24 cellular contexts compared by ENCODE assay signal in the genomic region with DNA sequence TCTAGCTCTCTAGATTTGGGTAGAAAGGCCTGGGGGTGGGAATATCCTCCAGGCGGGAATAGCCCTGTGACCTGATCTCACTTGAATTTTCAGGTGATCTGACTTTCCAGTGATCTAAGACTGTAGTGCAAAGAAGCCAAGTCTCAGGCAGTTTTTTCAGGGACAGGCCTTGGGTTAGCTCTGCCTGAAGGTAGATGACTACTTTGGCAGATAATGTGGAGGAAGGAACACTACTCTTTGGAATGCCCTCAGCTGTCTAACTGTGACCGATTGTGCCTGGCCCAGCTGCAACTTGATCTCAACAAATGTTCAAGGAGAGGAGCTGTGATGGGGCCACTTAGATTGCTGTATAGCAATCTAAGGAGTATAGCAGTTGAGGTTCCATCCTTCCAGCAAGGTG.
A peak's percentile ranks its signal among the peaks of the same experiment; 100 is the strongest.
DNase-seq lines count a peak whose midpoint lies in the region; ATAC-seq and TF ChIP-seq lines count a peak whose summit lies in the region.
"Had no signal": no experiment of that assay in that cellular context is flagged by ENCODE, and none has a peak within 500 bp of the region (broad histone marks: within the 10 kb centered on the region; RNA-seq: fewer than 3 reads in every experiment).

No MANE protein-coding gene starts in this region.

- DNase-seq in left ventricle myocardium superior (no peak), right atrium auricular region (ENCODE audit: low spot score) (no peak), amniotic epithelial cell (ENCODE audit: low read depth) (peak; percentile 15), mesendoderm (peak; percentile 32), dorsolateral prefrontal cortex (no peak), T-helper 17 cell (no peak), NCI-H1930 (lab: John Stamatoyannopoulos, UW) (no peak)
- DNase-seq: activated CD4-positive, alpha-beta T cell treated with anti-CD3 and anti-CD28 coated beads for 1 hour; activated naive CD4-positive, alpha-beta T cell treated with anti-CD3 and anti-CD28 coated beads for 36 hours; activated T-cell treated with anti-CD3 and anti-CD28 coated beads, Interleukin-2, amount 50 U/mL, for 4 hours; aorta; cerebellar nuclear complex; KBM-7; naive thymus-derived CD4-positive, alpha-beta T cell; NCI-H187; NK-92 treated with Interleukin-12 subunit alpha and Interleukin-12 subunit beta, amount 100 ng/mL, for 24 hours; pancreas; Peyer's patch had no signal

- no peak overlapping the region for H2BK5ac ChIP-seq in mesendoderm (ENCODE audit: low read length)

- no peak overlapping the region for H3K4me2 ChIP-seq in mesendoderm (ENCODE audit: low read length)
- H3K4me2 ChIP-seq: BLaER1 treated with 17β-estradiol and CSF1 and Interleukin-3, amounts not matched to agents 10 nM and 100 nM had no signal

- no peak overlapping the region for H3K23ac ChIP-seq in mesendoderm (ENCODE audit: low read length)

- no peaks in the 10 kb centered on the region for H3K36me3 Mint-ChIP-seq in T-helper 17 cell (ENCODE audit: low read depth)

- H3K4me1 Mint-ChIP-seq in T-helper 17 cell: peaks cover 21% of the 10 kb centered on the region

- no peaks in the 10 kb centered on the region for H3K36me3 ChIP-seq in right atrium auricular region
- no peaks in the 10 kb centered on the region for H3K36me3 ChIP-seq in mesendoderm (ENCODE audit: control insufficient read depth, insufficient read depth, low read length)
- H3K36me3 ChIP-seq: pancreas, Peyer's patch, suprapubic skin, vagina had no signal

- H3K4me3 ChIP-seq in right atrium auricular region (no peak overlapping the region), mesendoderm (ENCODE audit: low read length) (no peak overlapping the region), dorsolateral prefrontal cortex (no peak overlapping the region)
- H3K4me3 ChIP-seq: BLaER1 treated with 17β-estradiol and CSF1 and Interleukin-3, amounts not matched to agents 10 nM and 100 nM; pancreas; Peyer's patch; suprapubic skin; vagina had no signal

- H3K4ac ChIP-seq in mesendoderm (ENCODE audit: low read depth, low read length): no peak overlapping the region

- peak; percentile 20 for ATAC-seq in left ventricle myocardium superior
- ATAC-seq in T-helper 17 cell: no peak
- ATAC-seq in GM18868 (IDR thresholded peaks at IDR 0.05; ENCODE audit: unreplicated experiment): no peak
- ATAC-seq: activated T-cell treated with anti-CD3 and anti-CD28 coated beads, Interleukin-2, amount 50 U/mL, for 4 hours; naive thymus-derived CD4-positive, alpha-beta T cell; sciatic nerve; stimulated activated effector memory CD8-positive, alpha-beta T cell treated with anti-CD3 and anti-CD28 coated beads, Interleukin-12 subunit alpha, Interleukin-12 subunit beta, amount 100 ng/mL, for 72 hours had no signal

- no peak overlapping the region for H3K4me3 Mint-ChIP-seq in T-helper 17 cell
- H3K4me3 Mint-ChIP-seq: activated naive CD4-positive, alpha-beta T cell treated with anti-CD3 and anti-CD28 coated beads for 36 hours; activated T-cell treated with anti-CD3 and anti-CD28 coated beads, Interleukin-2, amount 50 U/mL, for 4 hours; stimulated activated effector memory CD8-positive, alpha-beta T cell treated with anti-CD3 and anti-CD28 coated beads, Interleukin-12 subunit alpha, Interleukin-12 subunit beta, amount 100 ng/mL, for 72 hours had no signal

- peaks cover 3% of the 10 kb centered on the region for H3K79me1 ChIP-seq in mesendoderm (ENCODE audit: low read length)

- H3K27ac Mint-ChIP-seq in T-helper 17 cell: no peak overlapping the region
- H3K27ac Mint-ChIP-seq: activated naive CD4-positive, alpha-beta T cell treated with anti-CD3 and anti-CD28 coated beads for 36 hours; naive thymus-derived CD4-positive, alpha-beta T cell; stimulated activated effector memory CD8-positive, alpha-beta T cell treated with anti-CD3 and anti-CD28 coated beads, Interleukin-12 subunit alpha, Interleukin-12 subunit beta, amount 100 ng/mL, for 72 hours had no signal

- H2BK120ac ChIP-seq in mesendoderm (ENCODE audit: low read depth, low read length): no peak overlapping the region

- H3K56ac ChIP-seq in mesendoderm (ENCODE audit: low read length): no peak overlapping the region

- no peaks in the 10 kb centered on the region for H3K27me3 Mint-ChIP-seq in T-helper 17 cell
- H3K27me3 Mint-ChIP-seq: naive thymus-derived CD4-positive, alpha-beta T cell had no signal

- H3K27me3 ChIP-seq in right atrium auricular region: no peaks in the 10 kb centered on the region
- H3K27me3 ChIP-seq in mesendoderm (ENCODE audit: insufficient read depth, low read length, poor library complexity): no peaks in the 10 kb centered on the region
- H3K27me3 ChIP-seq in dorsolateral prefrontal cortex: no peaks in the 10 kb centered on the region
- H3K27me3 ChIP-seq: BLaER1 treated with 17β-estradiol and CSF1 and Interleukin-3, amounts not matched to agents 10 nM and 100 nM; pancreas; Peyer's patch; suprapubic skin; vagina had no signal

- no peaks in the 10 kb centered on the region for H3K79me2 ChIP-seq in mesendoderm (ENCODE audit: control insufficient read depth, insufficient read depth, low read length)

- H3K9ac ChIP-seq in mesendoderm (ENCODE audit: low read length): no peak overlapping the region
- H3K9ac ChIP-seq: BLaER1 treated with 17β-estradiol and CSF1 and Interleukin-3, amounts not matched to agents 10 nM and 100 nM had no signal

- WGBS in mesendoderm (ENCODE audit: extremely low coverage, insufficient coverage, low lambda C conversion rate): no CpG with 5 or more reads among the region's 2 CpGs

- H3K27ac ChIP-seq in right atrium auricular region (no peak overlapping the region), mesendoderm (ENCODE audit: low read depth, low read length) (no peak overlapping the region), dorsolateral prefrontal cortex (peak overlapping the region in 22 of 59 donors; percentile 1 to 66 (median 19))
- H3K27ac ChIP-seq: BLaER1 treated with 17β-estradiol and CSF1 and Interleukin-3, amounts not matched to agents 10 nM and 100 nM; pancreas; Peyer's patch; suprapubic skin; vagina had no signal

- no peak overlapping the region for H2AK5ac ChIP-seq in mesendoderm (ENCODE audit: low read length)

- TF ChIP-seq CTCF in right atrium auricular region (IDR thresholded peaks at IDR 0.05): no peak
- no peak for TF ChIP-seq CTCF in dorsolateral prefrontal cortex (IDR thresholded peaks at IDR 0.05 in 54 of 56, conservative IDR thresholded peaks at IDR 0.05 in 2 of 56; ENCODE audit: low read depth in 1 of 56, partially characterized antibody in 56 of 56)

- peaks cover 0 to 4% of the 10 kb centered on the region in 2 donors for H3K4me1 ChIP-seq in right atrium auricular region
- no peaks in the 10 kb centered on the region for H3K4me1 ChIP-seq in mesendoderm (ENCODE audit: control insufficient read depth, low read depth, low read length)

- H4K8ac ChIP-seq in mesendoderm (ENCODE audit: low read depth, low read length): no peak overlapping the region

- intact Hi-C loops in left ventricle myocardium superior (cut with micrococcal nuclease) (no loop called here), dorsolateral prefrontal cortex (cut with DNase I) (no loop called here)

- H3K18ac ChIP-seq in mesendoderm (ENCODE audit: low read length): no peak overlapping the region

- no peak overlapping the region for H2BK15ac ChIP-seq in mesendoderm (replicated peaks; ENCODE audit: low read depth)

- no peak overlapping the region for H4K5ac ChIP-seq in mesendoderm (ENCODE audit: low read length)

- no peaks in the 10 kb centered on the region for H3K9me3 ChIP-seq in right atrium auricular region
- no peaks in the 10 kb centered on the region for H3K9me3 ChIP-seq in T-helper 17 cell (ENCODE audit: control insufficient read depth, low read length, poor library complexity, severe bottlenecking)
- H3K9me3 ChIP-seq: pancreas, Peyer's patch, suprapubic skin, vagina had no signal

Comparison
In these comparisons a context has a peak if more than half of its experiments do, and no peak if none do; other contexts are left out.
1. DNase-seq: peak in amniotic epithelial cell (single experiment) and mesendoderm (single experiment); none in left ventricle myocardium superior (single experiment), right atrium auricular region (single experiment), dorsolateral prefrontal cortex (0 of 10), T-helper 17 cell (0 of 3) and NCI-H1930 (0 of 2).